10 cellular contexts compared by ENCODE assay signal in the genomic region with DNA sequence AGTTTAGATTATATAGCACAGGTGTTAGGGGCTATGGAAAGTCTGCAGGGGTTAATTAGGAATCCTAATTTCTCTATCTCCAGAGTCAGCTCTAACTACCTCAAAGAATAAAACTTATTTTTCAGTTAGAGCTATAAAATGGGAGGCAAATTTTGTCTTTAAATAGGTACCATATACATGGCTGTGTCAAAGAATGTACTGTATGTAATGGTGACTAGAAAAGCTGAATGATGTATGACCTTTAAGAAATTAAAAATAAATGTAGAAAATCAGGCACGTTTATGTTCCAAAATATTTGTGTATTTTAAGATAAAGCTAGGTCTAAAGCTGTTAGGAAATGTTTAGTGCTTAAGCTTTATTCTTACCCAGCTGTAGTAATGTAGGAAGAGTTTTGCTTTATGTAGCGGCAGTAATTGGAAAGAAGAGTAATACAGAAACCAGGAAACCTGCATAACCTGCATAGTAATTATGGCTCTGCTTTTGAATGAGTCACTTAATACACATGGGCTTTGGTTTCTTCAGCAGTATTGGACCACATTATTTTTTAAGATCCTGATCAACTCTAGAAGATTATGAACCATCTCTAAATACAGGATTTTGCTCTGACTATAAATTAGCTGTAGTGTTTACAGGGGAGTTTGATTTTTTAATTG.
A peak's percentile ranks its signal among the peaks of the same experiment; 100 is the strongest.
DNase-seq lines count a peak whose midpoint lies in the region; ATAC-seq and TF ChIP-seq lines count a peak whose summit lies in the region.
"Had no signal": no experiment of that assay in that cellular context is flagged by ENCODE, and none has a peak within 500 bp of the region (broad histone marks: within the 10 kb centered on the region; RNA-seq: fewer than 3 reads in every experiment).

No MANE protein-coding gene starts in this region.

- in situ Hi-C loops in gastrocnemius medialis (cut with MboI; ENCODE audit: low sequenced_read_pairs in 4 of 4) = no loop called here

- peaks cover 0 to 30% of the 10 kb centered on the region in 2 donors for H3K36me3 ChIP-seq in gastrocnemius medialis

- peak overlapping the region; percentile 48 for H3K27ac Mint-ChIP-seq in activated CD4-positive, alpha-beta T cell treated with anti-CD3 and anti-CD28 coated beads, Interleukin-2, amount 10 ng/mL, durations not matched to agents 24 days and 14 days
- no peak overlapping the region for H3K27ac Mint-ChIP-seq in activated CD4-positive, alpha-beta T cell treated with anti-CD3 and anti-CD28 coated beads, Interleukin-2, amount 10 ng/mL, durations not matched to agents 7 days and 5 days
- peak overlapping the region; percentile 73 for H3K27ac Mint-ChIP-seq in activated B cell treated with CpG ODN at 0.5 μM for 24 hours

- no peak overlapping the region for H3K4me3 ChIP-seq in gastrocnemius medialis
- H3K4me3 ChIP-seq: BLaER1 had no signal

- no peak for TF ChIP-seq POLR2A in gastrocnemius medialis (IDR thresholded peaks at IDR 0.05)

- H3K4me1 Mint-ChIP-seq in activated CD4-positive, alpha-beta T cell treated with anti-CD3 and anti-CD28 coated beads, Interleukin-2, amount 10 ng/mL, durations not matched to agents 24 days and 14 days = peaks cover 39% of the 10 kb centered on the region
- H3K4me1 Mint-ChIP-seq in activated CD4-positive, alpha-beta T cell treated with anti-CD3 and anti-CD28 coated beads, Interleukin-2, amount 10 ng/mL, durations not matched to agents 7 days and 5 days = peaks cover 33% of the 10 kb centered on the region
- H3K4me1 Mint-ChIP-seq in activated B cell treated with CpG ODN at 0.5 μM for 24 hours = peaks cover 28% of the 10 kb centered on the region

- TF ChIP-seq CTCF in activated B cell treated with CpG ODN at 0.5 μM for 24 hours (IDR thresholded peaks at IDR 0.05) = no peak
- no peak for TF ChIP-seq CTCF in gastrocnemius medialis (IDR thresholded peaks at IDR 0.05 in 4 of 5, conservative IDR thresholded peaks at IDR 0.05 in 1 of 5)

- intact Hi-C loops in activated CD4-positive, alpha-beta T cell treated with anti-CD3 and anti-CD28 coated beads, Interleukin-2, amount 10 ng/mL, durations not matched to agents 24 days and 14 days (cut with micrococcal nuclease) = loop anchor here (5.0 to 10.0 kb wide), 4 partner anchors 54 to 423 kb away; a partner anchor contains a TSS
- intact Hi-C loops in activated B cell treated with CpG ODN at 0.5 μM for 24 hours (cut with micrococcal nuclease) (no loop called here), gastrocnemius medialis (cut with DNase I; ENCODE audit: low total_unique reads) (loop anchor here (2.0 kb wide), 1 partner anchor 114 kb away; no protein-coding TSS in a partner anchor)

- H3K27me3 Mint-ChIP-seq in activated CD4-positive, alpha-beta T cell treated with anti-CD3 and anti-CD28 coated beads, Interleukin-2, amount 10 ng/mL, durations not matched to agents 24 days and 14 days = no peaks in the 10 kb centered on the region
- H3K27me3 Mint-ChIP-seq in activated CD4-positive, alpha-beta T cell treated with anti-CD3 and anti-CD28 coated beads, Interleukin-2, amount 10 ng/mL, durations not matched to agents 7 days and 5 days = no peaks in the 10 kb centered on the region
- H3K27me3 Mint-ChIP-seq in activated B cell treated with CpG ODN at 0.5 μM for 24 hours = no peaks in the 10 kb centered on the region

- H3K4me1 ChIP-seq in gastrocnemius medialis = peaks cover 18 to 39% of the 10 kb centered on the region in 2 donors
- H3K4me1 ChIP-seq: BLaER1 had no signal

- peak; percentile 74 for ATAC-seq in HG02885 (IDR thresholded peaks at IDR 0.05; ENCODE audit: poor library complexity, unreplicated experiment)
- ATAC-seq in activated B cell treated with CpG ODN at 0.5 μM for 24 hours (ENCODE audit: low read depth) = peak; percentile 85
- no peak for ATAC-seq in gastrocnemius medialis

- CTCF ChIA-PET in activated CD4-positive, alpha-beta T cell treated with anti-CD3 and anti-CD28 coated beads, Interleukin-2, amount 10 ng/mL, durations not matched to agents 7 days and 5 days (lab: Charles Lee) = interaction anchor here (0.6 to 1.8 kb wide), 5 partner anchors 12 to 130 kb away, joined by 3 to 4 read pairs (median 3); a partner anchor contains a TSS
- CTCF ChIA-PET in activated B cell treated with CpG ODN at 0.5 μM for 24 hours (lab: Charles Lee) = interaction anchor here (1.3 kb wide), 1 partner anchor 118 kb away, joined by 5 read pairs; no protein-coding TSS in a partner anchor

- POLR2A ChIA-PET in activated CD4-positive, alpha-beta T cell treated with anti-CD3 and anti-CD28 coated beads, Interleukin-2, amount 10 ng/mL, durations not matched to agents 7 days and 5 days (lab: Charles Lee) = no interaction called here
- POLR2A ChIA-PET in activated B cell treated with CpG ODN at 0.5 μM for 24 hours (lab: Charles Lee) = interaction anchor here (1.1 kb wide), 1 partner anchor 115 kb away, joined by 3 read pairs; no protein-coding TSS in a partner anchor

- no peaks in the 10 kb centered on the region for H3K27me3 ChIP-seq in gastrocnemius medialis
- H3K27me3 ChIP-seq: BLaER1 had no signal

- no peaks in the 10 kb centered on the region for H3K9me3 Mint-ChIP-seq in activated CD4-positive, alpha-beta T cell treated with anti-CD3 and anti-CD28 coated beads, Interleukin-2, amount 10 ng/mL, durations not matched to agents 24 days and 14 days
- H3K9me3 Mint-ChIP-seq in activated CD4-positive, alpha-beta T cell treated with anti-CD3 and anti-CD28 coated beads, Interleukin-2, amount 10 ng/mL, durations not matched to agents 7 days and 5 days = no peaks in the 10 kb centered on the region
- H3K9me3 Mint-ChIP-seq in activated B cell treated with CpG ODN at 0.5 μM for 24 hours = no peaks in the 10 kb centered on the region

- no peak overlapping the region for H3K4me3 Mint-ChIP-seq in activated CD4-positive, alpha-beta T cell treated with anti-CD3 and anti-CD28 coated beads, Interleukin-2, amount 10 ng/mL, durations not matched to agents 24 days and 14 days
- H3K4me3 Mint-ChIP-seq in activated CD4-positive, alpha-beta T cell treated with anti-CD3 and anti-CD28 coated beads, Interleukin-2, amount 10 ng/mL, durations not matched to agents 7 days and 5 days = no peak overlapping the region
- no peak overlapping the region for H3K4me3 Mint-ChIP-seq in activated B cell treated with CpG ODN at 0.5 μM for 24 hours

- DNase-seq in activated CD4-positive, alpha-beta T cell treated with anti-CD3 and anti-CD28 coated beads, Interleukin-2, amount 10 ng/mL, durations not matched to agents 24 days and 14 days = no peak
- DNase-seq in activated CD4-positive, alpha-beta T cell treated with anti-CD3 and anti-CD28 coated beads, Interleukin-2, amount 10 ng/mL, durations not matched to agents 7 days and 5 days = no peak
- DNase-seq in activated B cell treated with CpG ODN at 0.5 μM for 24 hours = no peak
- DNase-seq in gastrocnemius medialis = no peak
- no peak for DNase-seq in NCI-H187 (lab: John Stamatoyannopoulos, UW)
- DNase-seq in NCI-H128 (lab: John Stamatoyannopoulos, UW; ENCODE audit: unreplicated experiment) = no peak
- DNase-seq in DMS153 (lab: John Stamatoyannopoulos, UW) = no peak
- DNase-seq: aorta had no signal

- H3K36me3 Mint-ChIP-seq in activated CD4-positive, alpha-beta T cell treated with anti-CD3 and anti-CD28 coated beads, Interleukin-2, amount 10 ng/mL, durations not matched to agents 24 days and 14 days (ENCODE audit: low read depth) = peaks cover 52% of the 10 kb centered on the region
- H3K36me3 Mint-ChIP-seq in activated CD4-positive, alpha-beta T cell treated with anti-CD3 and anti-CD28 coated beads, Interleukin-2, amount 10 ng/mL, durations not matched to agents 7 days and 5 days (ENCODE audit: low read depth) = peaks cover 53% of the 10 kb centered on the region
- H3K36me3 Mint-ChIP-seq in activated B cell treated with CpG ODN at 0.5 μM for 24 hours (ENCODE audit: low read depth) = peaks cover 78% of the 10 kb centered on the region

- H3K9me3 ChIP-seq in gastrocnemius medialis = no peaks in the 10 kb centered on the region
- H3K9me3 ChIP-seq: BLaER1 had no signal

- H3K27ac ChIP-seq in gastrocnemius medialis = peak overlapping the region; percentile 74 to 85 (median 75)
- H3K27ac ChIP-seq: BLaER1 had no signal

Comparison
In these comparisons a context has a peak if more than half of its experiments do, and no peak if none do; other contexts are left out.
1. ATAC-seq: peak in HG02885 (single experiment) and activated B cell treated with CpG ODN at 0.5 μM for 24 hours (single experiment); none in gastrocnemius medialis (0 of 2).